In the genomic region with DNA sequence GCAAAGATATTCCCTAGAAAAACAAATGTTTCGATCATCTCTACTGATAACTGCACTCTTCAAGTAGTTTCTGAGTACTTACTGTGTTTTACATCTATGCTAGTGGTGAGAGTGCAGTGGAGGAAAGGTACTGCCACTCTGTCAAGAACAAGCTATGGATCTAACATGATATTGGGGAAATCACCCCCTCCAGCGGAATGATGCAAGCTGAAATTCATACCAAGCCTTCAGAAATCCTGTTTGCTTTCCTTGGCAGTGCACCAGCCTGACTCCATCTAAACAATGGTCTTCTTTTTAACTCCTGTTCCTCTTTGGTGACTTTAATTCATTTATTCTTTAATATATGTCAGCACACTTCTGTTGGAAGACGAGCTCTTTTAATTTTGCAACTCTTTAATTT, we compare ENCODE assay signal across 14 cellular contexts.
DNase-seq lines count a peak whose midpoint lies in the region; ATAC-seq lines count a peak whose summit lies in the region.
"Had no signal": no experiment of that assay in that cellular context is flagged by ENCODE, and none has a peak within 500 bp of the region (broad histone marks: within the 10 kb centered on the region; RNA-seq: fewer than 3 reads in every experiment).

No MANE protein-coding gene starts in this region.

- no peak overlapping the region for H3K4ac ChIP-seq in mesendoderm (ENCODE audit: low read depth, low read length)

- H3K9ac ChIP-seq in mesendoderm (ENCODE audit: low read length) = no peak overlapping the region

- H3K18ac ChIP-seq in mesendoderm (ENCODE audit: low read length) = peak overlapping the region; percentile 51

- H2BK5ac ChIP-seq in mesendoderm (ENCODE audit: low read length) = no peak overlapping the region

- H3K27me3 ChIP-seq in mesendoderm (ENCODE audit: insufficient read depth, low read length, poor library complexity) = no peaks in the 10 kb centered on the region
- H3K27me3 ChIP-seq: SJSA1 had no signal

- H3K4me1 ChIP-seq in mesendoderm (ENCODE audit: control insufficient read depth, low read depth, low read length) = no peaks in the 10 kb centered on the region
- H3K4me1 ChIP-seq: prostate gland, SJSA1 had no signal

- ATAC-seq in GM21390 (IDR thresholded peaks at IDR 0.05; ENCODE audit: unreplicated experiment) (no peak), HG02870 (IDR thresholded peaks at IDR 0.05; ENCODE audit: unreplicated experiment) (no peak)

- H2BK120ac ChIP-seq in mesendoderm (ENCODE audit: low read depth, low read length) = no peak overlapping the region

- H3K4me3 ChIP-seq in mesendoderm (ENCODE audit: low read length) = no peak overlapping the region
- H3K4me3 ChIP-seq: prostate gland, SJSA1 had no signal

- no peak overlapping the region for H2AK5ac ChIP-seq in mesendoderm (ENCODE audit: low read length)

- H3K23ac ChIP-seq in mesendoderm (ENCODE audit: low read length) = no peak overlapping the region

- no peaks in the 10 kb centered on the region for H3K79me1 ChIP-seq in mesendoderm (ENCODE audit: low read length)

- DNase-seq in Caki2 (ENCODE audit: low read depth) (peak; percentile 37), NCI-H69 (lab: John Stamatoyannopoulos, UW) (peak; percentile 92), caudate nucleus (lab: John Stamatoyannopoulos, UW) (peak in 36 of 61 donors; percentile 1 to 57 (median 17)), mesendoderm (no peak), DMS153 (lab: John Stamatoyannopoulos, UW) (no peak), T-helper 2 cell (no peak)
- DNase-seq: activated T-cell treated with anti-CD3 and anti-CD28 coated beads, Interleukin-2, amount 50 U/mL, for 1 hour; NCI-H446; stimulated activated CD4-positive, alpha-beta T cell treated with anti-CD3 and anti-CD28 coated beads, Interleukin-4, amount 100 ng/mL, for 4 hours had no signal

- no peaks in the 10 kb centered on the region for H3K36me3 ChIP-seq in mesendoderm (ENCODE audit: control insufficient read depth, insufficient read depth, low read length)
- H3K36me3 ChIP-seq: prostate gland, SJSA1 had no signal

- H2BK15ac ChIP-seq in mesendoderm (replicated peaks; ENCODE audit: low read depth) = peak overlapping the region; percentile 36

- H4K5ac ChIP-seq in mesendoderm (ENCODE audit: low read length) = no peak overlapping the region

- WGBS in mesendoderm (ENCODE audit: extremely low coverage, insufficient coverage, low lambda C conversion rate) = no CpG with 5 or more reads among the region's 3 CpGs

- H3K4me2 ChIP-seq in mesendoderm (ENCODE audit: low read length) = no peak overlapping the region

- H4K8ac ChIP-seq in mesendoderm (ENCODE audit: low read depth, low read length) = no peak overlapping the region

- H3K27ac ChIP-seq in caudate nucleus (ENCODE audit: low read depth, low read length) = no peak overlapping the region
- no peak overlapping the region for H3K27ac ChIP-seq in mesendoderm (ENCODE audit: low read depth, low read length)
- H3K27ac ChIP-seq: epithelial cell of prostate, prostate gland, SJSA1 had no signal

- no peaks in the 10 kb centered on the region for H3K79me2 ChIP-seq in mesendoderm (ENCODE audit: control insufficient read depth, insufficient read depth, low read length)

- in situ Hi-C loops in Caki2 (cut with HindIII; ENCODE audit: low pct_unique_long_range_greater_than_20kb, low sequenced_read_pairs) = no loop called here

- H3K56ac ChIP-seq in mesendoderm (ENCODE audit: low read length) = no peak overlapping the region

Comparison
In these comparisons a context has a peak if more than half of its experiments do, and no peak if none do; other contexts are left out.
1. DNase-seq: peak in Caki2 (single experiment), NCI-H69 (single experiment) and caudate nucleus (36 of 61); none in mesendoderm (single experiment), DMS153 (single experiment) and T-helper 2 cell (0 of 5).